Comparison of ENCODE assay signal across 8 cellular contexts in the genomic region with DNA sequence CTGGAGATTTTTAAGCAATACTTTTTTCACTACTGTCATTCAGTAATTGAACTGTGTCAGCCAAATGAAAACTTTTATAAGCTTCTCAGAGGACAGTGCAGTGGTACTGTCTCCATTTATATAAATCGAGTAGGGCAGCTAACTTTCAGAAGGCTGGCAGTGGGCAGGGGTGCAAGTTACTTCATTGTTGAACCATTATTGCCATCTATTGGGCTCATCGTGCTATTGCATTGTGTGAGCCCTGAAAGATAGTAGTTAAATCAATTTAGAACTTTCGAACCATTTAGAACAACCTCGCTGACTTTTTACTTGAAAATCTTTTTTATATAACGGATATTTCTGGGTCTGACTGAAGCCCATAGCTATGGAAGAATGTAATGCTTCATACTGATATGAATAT.
DNase-seq lines count a peak whose midpoint lies in the region; ATAC-seq and TF ChIP-seq lines count a peak whose summit lies in the region.

No MANE protein-coding gene starts in this region.

- peak; percentile 29 for DNase-seq in DMS153 treated with DMSO at 0.1 percent for 48 hours (lab: John Stamatoyannopoulos, UW; ENCODE audit: unreplicated experiment)
- DNase-seq in HFF-Myc (ENCODE audit: extremely low read depth, low read depth): peak; percentile 45
- DNase-seq in NCI-H2171 treated with DMSO at 0.1 percent for 48 hours (lab: John Stamatoyannopoulos, UW): peak; percentile 78
- peak; percentile 40 for DNase-seq in WTC11 (ENCODE audit: low spot score)
- DNase-seq in glomerular visceral epithelial cell (ENCODE audit: extremely low spot score): peak; percentile 72
- peak; percentile 57 for DNase-seq in prostate gland (ENCODE audit: low spot score)
- no peak for DNase-seq in ureter (ENCODE audit: low spot score)

- POLR2A ChIA-PET in WTC11 (lab: Charles Lee): interaction anchor here (0.6 kb wide), 2 partner anchors 329 to 784 kb away, joined by 4 to 5 read pairs; no protein-coding TSS in a partner anchor

- intact Hi-C loops in prostate gland (cut with DNase I): loop anchor here (1.0 to 10.0 kb wide), 4 partner anchors 326 to 784 kb away; a partner anchor contains a TSS

- WGBS in prostate gland: 25% methylated on average over 5 of the region's 5 CpGs

- no peak for TF ChIP-seq POLR2A in prostate gland (IDR thresholded peaks at IDR 0.05)

- no peaks in the 10 kb centered on the region for H3K4me1 Mint-ChIP-seq in WTC11

- no peak overlapping the region for H3K27ac Mint-ChIP-seq in WTC11

- no peaks in the 10 kb centered on the region; the same call in 1 of the 2 replicates for H3K36me3 Mint-ChIP-seq in WTC11

- H3K27ac ChIP-seq in prostate gland: no peak overlapping the region

- CTCF ChIA-PET in WTC11 (lab: Charles Lee): interaction anchor here (0.6 to 4.2 kb wide), 26 partner anchors 9 to 785 kb away, joined by 3 to 51 read pairs (median 3); no protein-coding TSS in a partner anchor

- H3K27me3 Mint-ChIP-seq in WTC11 (ENCODE audit: low read depth): no peaks in the 10 kb centered on the region

- TF ChIP-seq CTCF in HFF-Myc (IDR thresholded peaks at IDR 0.05; ENCODE audit: low read depth, low read length, missing control alignments) (peak; percentile 76), WTC11 (IDR thresholded peaks at IDR 0.05) (peak; percentile 56), prostate gland (IDR thresholded peaks at IDR 0.05) (peak in 3 of 4 experiments; percentile 59 to 73 (median 72))

- no peaks in the 10 kb centered on the region for H3K27me3 ChIP-seq in prostate gland (replicated peaks; ENCODE audit: insufficient read depth)

- no peaks in the 10 kb centered on the region for H3K36me3 ChIP-seq in prostate gland

- H3K9me3 ChIP-seq in prostate gland: no peaks in the 10 kb centered on the region

- H3K4me3 Mint-ChIP-seq in WTC11: no peak overlapping the region

- H3K4me3 ChIP-seq in HFF-Myc (replicated peaks; ENCODE audit: low read depth, low read length) (no peak overlapping the region), prostate gland (no peak overlapping the region)

- no peaks in the 10 kb centered on the region for H3K9me3 Mint-ChIP-seq in WTC11

- no peaks in the 10 kb centered on the region for H3K4me1 ChIP-seq in prostate gland (replicated peaks)

- peak; percentile 82 for ATAC-seq in WTC11
- ATAC-seq in GM21576 (IDR thresholded peaks at IDR 0.05; ENCODE audit: unreplicated experiment): no peak

TF ChIP-seq in WTC11, 78 proteins besides CTCF, POLR2A, EP300 and RAD21:
- TF ChIP-seq ZNF423 (CRISPR knock-in tag; IDR thresholded peaks at IDR 0.05) (no peak), ETV6 (CRISPR knock-in tag; IDR thresholded peaks at IDR 0.05) (no peak), KAT7 (CRISPR knock-in tag; IDR thresholded peaks at IDR 0.05; ENCODE audit: borderline replicate concordance) (no peak)
- TF ChIP-seq, protein P1, sequence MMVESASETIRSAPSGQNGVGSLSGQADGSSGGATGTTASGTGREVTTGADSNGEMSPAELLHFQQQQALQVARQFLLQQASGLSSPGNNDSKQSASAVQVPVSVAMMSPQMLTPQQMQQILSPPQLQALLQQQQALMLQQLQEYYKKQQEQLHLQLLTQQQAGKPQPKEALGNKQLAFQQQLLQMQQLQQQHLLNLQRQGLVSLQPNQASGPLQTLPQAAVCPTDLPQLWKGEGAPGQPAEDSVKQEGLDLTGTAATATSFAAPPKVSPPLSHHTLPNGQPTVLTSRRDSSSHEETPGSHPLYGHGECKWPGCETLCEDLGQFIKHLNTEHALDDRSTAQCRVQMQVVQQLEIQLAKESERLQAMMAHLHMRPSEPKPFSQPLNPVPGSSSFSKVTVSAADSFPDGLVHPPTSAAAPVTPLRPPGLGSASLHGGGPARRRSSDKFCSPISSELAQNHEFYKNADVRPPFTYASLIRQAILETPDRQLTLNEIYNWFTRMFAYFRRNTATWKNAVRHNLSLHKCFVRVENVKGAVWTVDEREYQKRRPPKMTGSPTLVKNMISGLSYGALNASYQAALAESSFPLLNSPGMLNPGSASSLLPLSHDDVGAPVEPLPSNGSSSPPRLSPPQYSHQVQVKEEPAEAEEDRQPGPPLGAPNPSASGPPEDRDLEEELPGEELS (CRISPR knock-in tag; IDR thresholded peaks at IDR 0.05): no peak
